ENCODE assay signal across 3 cellular contexts in the genomic region with DNA sequence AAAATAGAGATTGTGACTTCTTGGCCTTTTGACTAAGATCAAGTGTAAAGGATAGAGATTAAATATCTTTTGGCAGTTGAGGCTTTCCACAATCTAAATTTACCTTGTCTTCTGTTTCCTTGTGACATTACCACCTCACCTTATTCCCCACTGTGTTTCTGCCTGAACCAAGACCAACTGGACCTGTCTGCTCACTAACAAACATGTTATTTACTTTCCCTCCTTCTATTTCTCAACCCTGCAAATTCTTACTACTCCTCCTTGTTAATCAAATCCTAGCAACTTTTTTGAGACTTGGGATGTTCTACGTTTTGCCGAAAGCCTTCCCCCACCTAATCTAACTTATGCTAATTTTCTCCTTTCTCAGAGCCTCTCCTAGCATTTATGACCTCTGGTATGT.
TF ChIP-seq lines count a peak whose summit lies in the region.

No MANE protein-coding gene starts in this region.

TF ChIP-seq in SK-N-SH, 30 proteins besides CTCF, POLR2A, EP300 and RAD21:
- TF ChIP-seq POLR2AphosphoS5 (IDR thresholded peaks at IDR 0.05; ENCODE audit: low read depth, low read length) (no peak), JUND (IDR thresholded peaks at IDR 0.05) (no peak), NFIC (IDR thresholded peaks at IDR 0.05; ENCODE audit: borderline replicate concordance) (no peak), FOSL2 (IDR thresholded peaks at IDR 0.05; ENCODE audit: borderline replicate concordance, low read depth) (no peak), SIN3A (IDR thresholded peaks at IDR 0.05; ENCODE audit: borderline replicate concordance, low read depth, low read length) (no peak), YY1 (IDR thresholded peaks at IDR 0.05; ENCODE audit: low read depth) (no peak)
- TF ChIP-seq, protein P1, sequence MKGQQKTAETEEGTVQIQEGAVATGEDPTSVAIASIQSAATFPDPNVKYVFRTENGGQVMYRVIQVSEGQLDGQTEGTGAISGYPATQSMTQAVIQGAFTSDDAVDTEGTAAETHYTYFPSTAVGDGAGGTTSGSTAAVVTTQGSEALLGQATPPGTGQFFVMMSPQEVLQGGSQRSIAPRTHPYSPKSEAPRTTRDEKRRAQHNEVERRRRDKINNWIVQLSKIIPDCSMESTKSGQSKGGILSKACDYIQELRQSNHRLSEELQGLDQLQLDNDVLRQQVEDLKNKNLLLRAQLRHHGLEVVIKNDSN (IDR thresholded peaks at IDR 0.05; ENCODE audit: borderline replicate concordance, low read depth), result no peak

TF ChIP-seq in SK-N-SH treated with all-trans-retinoic acid at 6 μM for 48 hours, 23 proteins besides CTCF, POLR2A, EP300 and RAD21:
- no peak for TF ChIP-seq ZNF8 (CRISPR knock-in tag; IDR thresholded peaks at IDR 0.05)
- TF ChIP-seq, protein P2, sequence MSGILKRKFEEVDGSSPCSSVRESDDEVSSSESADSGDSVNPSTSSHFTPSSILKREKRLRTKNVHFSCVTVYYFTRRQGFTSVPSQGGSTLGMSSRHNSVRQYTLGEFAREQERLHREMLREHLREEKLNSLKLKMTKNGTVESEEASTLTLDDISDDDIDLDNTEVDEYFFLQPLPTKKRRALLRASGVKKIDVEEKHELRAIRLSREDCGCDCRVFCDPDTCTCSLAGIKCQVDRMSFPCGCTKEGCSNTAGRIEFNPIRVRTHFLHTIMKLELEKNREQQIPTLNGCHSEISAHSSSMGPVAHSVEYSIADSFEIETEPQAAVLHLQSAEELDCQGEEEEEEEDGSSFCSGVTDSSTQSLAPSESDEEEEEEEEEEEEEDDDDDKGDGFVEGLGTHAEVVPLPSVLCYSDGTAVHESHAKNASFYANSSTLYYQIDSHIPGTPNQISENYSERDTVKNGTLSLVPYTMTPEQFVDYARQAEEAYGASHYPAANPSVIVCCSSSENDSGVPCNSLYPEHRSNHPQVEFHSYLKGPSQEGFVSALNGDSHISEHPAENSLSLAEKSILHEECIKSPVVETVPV (CRISPR knock-in tag; IDR thresholded peaks at IDR 0.05), result no peak
- no peak for TF ChIP-seq ZFP3 (CRISPR knock-in tag; IDR thresholded peaks at IDR 0.05)
- no peak for TF ChIP-seq TOX (CRISPR knock-in tag; IDR thresholded peaks at IDR 0.05; ENCODE audit: borderline replicate concordance)
- no peak for TF ChIP-seq ZNF565 (CRISPR knock-in tag; conservative IDR thresholded peaks at IDR 0.05; ENCODE audit: low read depth)
- no peak for TF ChIP-seq TCF4 (CRISPR knock-in tag; IDR thresholded peaks at IDR 0.05; ENCODE audit: borderline replicate concordance)
- no peak for TF ChIP-seq BACH2 (CRISPR knock-in tag; IDR thresholded peaks at IDR 0.05; ENCODE audit: borderline replicate concordance)
- TF ChIP-seq, protein P3, sequence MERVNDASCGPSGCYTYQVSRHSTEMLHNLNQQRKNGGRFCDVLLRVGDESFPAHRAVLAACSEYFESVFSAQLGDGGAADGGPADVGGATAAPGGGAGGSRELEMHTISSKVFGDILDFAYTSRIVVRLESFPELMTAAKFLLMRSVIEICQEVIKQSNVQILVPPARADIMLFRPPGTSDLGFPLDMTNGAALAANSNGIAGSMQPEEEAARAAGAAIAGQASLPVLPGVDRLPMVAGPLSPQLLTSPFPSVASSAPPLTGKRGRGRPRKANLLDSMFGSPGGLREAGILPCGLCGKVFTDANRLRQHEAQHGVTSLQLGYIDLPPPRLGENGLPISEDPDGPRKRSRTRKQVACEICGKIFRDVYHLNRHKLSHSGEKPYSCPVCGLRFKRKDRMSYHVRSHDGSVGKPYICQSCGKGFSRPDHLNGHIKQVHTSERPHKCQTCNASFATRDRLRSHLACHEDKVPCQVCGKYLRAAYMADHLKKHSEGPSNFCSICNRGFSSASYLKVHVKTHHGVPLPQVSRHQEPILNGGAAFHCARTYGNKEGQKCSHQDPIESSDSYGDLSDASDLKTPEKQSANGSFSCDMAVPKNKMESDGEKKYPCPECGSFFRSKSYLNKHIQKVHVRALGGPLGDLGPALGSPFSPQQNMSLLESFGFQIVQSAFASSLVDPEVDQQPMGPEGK (CRISPR knock-in tag; IDR thresholded peaks at IDR 0.05; ENCODE audit: borderline replicate concordance), result no peak
- TF ChIP-seq, protein P4, sequence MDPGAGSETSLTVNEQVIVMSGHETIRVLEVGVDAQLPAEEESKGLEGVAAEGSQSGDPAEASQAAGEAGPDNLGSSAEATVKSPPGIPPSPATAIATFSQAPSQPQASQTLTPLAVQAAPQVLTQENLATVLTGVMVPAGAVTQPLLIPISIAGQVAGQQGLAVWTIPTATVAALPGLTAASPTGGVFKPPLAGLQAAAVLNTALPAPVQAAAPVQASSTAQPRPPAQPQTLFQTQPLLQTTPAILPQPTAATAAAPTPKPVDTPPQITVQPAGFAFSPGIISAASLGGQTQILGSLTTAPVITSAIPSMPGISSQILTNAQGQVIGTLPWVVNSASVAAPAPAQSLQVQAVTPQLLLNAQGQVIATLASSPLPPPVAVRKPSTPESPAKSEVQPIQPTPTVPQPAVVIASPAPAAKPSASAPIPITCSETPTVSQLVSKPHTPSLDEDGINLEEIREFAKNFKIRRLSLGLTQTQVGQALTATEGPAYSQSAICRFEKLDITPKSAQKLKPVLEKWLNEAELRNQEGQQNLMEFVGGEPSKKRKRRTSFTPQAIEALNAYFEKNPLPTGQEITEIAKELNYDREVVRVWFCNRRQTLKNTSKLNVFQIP (CRISPR knock-in tag; IDR thresholded peaks at IDR 0.05; ENCODE audit: borderline replicate concordance, low read depth), result no peak
- TF ChIP-seq RARB (CRISPR knock-in tag; IDR thresholded peaks at IDR 0.05), result no peak
- TF ChIP-seq SNAI2 (CRISPR knock-in tag; IDR thresholded peaks at IDR 0.05), result no peak
- TF ChIP-seq CSDC2 (CRISPR knock-in tag; IDR thresholded peaks at IDR 0.05), result no peak
- TF ChIP-seq ARNTL (CRISPR knock-in tag; IDR thresholded peaks at IDR 0.05; ENCODE audit: borderline replicate concordance, low read depth), result no peak

TF ChIP-seq in GM12878, 131 proteins besides CTCF, POLR2A, EP300 and RAD21:
- TF ChIP-seq, protein P5, sequence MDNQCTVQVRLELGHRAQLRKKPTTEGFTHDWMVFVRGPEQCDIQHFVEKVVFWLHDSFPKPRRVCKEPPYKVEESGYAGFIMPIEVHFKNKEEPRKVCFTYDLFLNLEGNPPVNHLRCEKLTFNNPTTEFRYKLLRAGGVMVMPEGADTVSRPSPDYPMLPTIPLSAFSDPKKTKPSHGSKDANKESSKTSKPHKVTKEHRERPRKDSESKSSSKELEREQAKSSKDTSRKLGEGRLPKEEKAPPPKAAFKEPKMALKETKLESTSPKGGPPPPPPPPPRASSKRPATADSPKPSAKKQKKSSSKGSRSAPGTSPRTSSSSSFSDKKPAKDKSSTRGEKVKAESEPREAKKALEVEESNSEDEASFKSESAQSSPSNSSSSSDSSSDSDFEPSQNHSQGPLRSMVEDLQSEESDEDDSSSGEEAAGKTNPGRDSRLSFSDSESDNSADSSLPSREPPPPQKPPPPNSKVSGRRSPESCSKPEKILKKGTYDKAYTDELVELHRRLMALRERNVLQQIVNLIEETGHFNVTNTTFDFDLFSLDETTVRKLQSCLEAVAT (IDR thresholded peaks at IDR 0.05), result no peak
- TF ChIP-seq, protein P6, sequence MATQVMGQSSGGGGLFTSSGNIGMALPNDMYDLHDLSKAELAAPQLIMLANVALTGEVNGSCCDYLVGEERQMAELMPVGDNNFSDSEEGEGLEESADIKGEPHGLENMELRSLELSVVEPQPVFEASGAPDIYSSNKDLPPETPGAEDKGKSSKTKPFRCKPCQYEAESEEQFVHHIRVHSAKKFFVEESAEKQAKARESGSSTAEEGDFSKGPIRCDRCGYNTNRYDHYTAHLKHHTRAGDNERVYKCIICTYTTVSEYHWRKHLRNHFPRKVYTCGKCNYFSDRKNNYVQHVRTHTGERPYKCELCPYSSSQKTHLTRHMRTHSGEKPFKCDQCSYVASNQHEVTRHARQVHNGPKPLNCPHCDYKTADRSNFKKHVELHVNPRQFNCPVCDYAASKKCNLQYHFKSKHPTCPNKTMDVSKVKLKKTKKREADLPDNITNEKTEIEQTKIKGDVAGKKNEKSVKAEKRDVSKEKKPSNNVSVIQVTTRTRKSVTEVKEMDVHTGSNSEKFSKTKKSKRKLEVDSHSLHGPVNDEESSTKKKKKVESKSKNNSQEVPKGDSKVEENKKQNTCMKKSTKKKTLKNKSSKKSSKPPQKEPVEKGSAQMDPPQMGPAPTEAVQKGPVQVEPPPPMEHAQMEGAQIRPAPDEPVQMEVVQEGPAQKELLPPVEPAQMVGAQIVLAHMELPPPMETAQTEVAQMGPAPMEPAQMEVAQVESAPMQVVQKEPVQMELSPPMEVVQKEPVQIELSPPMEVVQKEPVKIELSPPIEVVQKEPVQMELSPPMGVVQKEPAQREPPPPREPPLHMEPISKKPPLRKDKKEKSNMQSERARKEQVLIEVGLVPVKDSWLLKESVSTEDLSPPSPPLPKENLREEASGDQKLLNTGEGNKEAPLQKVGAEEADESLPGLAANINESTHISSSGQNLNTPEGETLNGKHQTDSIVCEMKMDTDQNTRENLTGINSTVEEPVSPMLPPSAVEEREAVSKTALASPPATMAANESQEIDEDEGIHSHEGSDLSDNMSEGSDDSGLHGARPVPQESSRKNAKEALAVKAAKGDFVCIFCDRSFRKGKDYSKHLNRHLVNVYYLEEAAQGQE (IDR thresholded peaks at IDR 0.05; ENCODE audit: low read depth, low read length), result no peak
- TF ChIP-seq SUPT20H (IDR thresholded peaks at IDR 0.05; ENCODE audit: borderline replicate concordance, control insufficient read depth, low read depth, low read length) (no peak), BACH1 (IDR thresholded peaks at IDR 0.05; ENCODE audit: borderline replicate concordance) (no peak)
